In the genomic region with DNA sequence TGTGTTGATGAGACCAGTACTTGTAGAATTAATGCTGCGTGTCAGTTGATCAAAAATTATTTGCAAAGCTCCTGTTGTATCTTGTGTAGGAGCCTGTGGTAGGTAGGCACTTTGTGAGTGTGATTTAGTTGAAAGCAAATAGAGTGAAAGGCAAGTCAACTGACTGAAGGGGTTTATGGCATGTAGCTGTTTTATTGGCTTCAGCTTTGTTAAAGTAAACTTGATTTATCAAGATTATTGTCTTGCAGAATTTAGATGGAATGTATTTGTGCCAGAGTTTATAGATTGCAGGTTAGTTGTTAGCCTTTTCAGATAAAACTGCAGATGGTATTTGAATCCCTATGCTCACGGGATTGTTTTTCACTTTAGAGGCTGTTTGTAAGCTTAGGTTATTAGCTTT, we compare ENCODE assay signal across 1 cellular context.
TF ChIP-seq lines count a peak whose summit lies in the region.

No MANE protein-coding gene starts in this region.

TF ChIP-seq in GM23338, 12 proteins besides CTCF, POLR2A, EP300 and RAD21 (continued from another document):
- TF ChIP-seq, protein P1, sequence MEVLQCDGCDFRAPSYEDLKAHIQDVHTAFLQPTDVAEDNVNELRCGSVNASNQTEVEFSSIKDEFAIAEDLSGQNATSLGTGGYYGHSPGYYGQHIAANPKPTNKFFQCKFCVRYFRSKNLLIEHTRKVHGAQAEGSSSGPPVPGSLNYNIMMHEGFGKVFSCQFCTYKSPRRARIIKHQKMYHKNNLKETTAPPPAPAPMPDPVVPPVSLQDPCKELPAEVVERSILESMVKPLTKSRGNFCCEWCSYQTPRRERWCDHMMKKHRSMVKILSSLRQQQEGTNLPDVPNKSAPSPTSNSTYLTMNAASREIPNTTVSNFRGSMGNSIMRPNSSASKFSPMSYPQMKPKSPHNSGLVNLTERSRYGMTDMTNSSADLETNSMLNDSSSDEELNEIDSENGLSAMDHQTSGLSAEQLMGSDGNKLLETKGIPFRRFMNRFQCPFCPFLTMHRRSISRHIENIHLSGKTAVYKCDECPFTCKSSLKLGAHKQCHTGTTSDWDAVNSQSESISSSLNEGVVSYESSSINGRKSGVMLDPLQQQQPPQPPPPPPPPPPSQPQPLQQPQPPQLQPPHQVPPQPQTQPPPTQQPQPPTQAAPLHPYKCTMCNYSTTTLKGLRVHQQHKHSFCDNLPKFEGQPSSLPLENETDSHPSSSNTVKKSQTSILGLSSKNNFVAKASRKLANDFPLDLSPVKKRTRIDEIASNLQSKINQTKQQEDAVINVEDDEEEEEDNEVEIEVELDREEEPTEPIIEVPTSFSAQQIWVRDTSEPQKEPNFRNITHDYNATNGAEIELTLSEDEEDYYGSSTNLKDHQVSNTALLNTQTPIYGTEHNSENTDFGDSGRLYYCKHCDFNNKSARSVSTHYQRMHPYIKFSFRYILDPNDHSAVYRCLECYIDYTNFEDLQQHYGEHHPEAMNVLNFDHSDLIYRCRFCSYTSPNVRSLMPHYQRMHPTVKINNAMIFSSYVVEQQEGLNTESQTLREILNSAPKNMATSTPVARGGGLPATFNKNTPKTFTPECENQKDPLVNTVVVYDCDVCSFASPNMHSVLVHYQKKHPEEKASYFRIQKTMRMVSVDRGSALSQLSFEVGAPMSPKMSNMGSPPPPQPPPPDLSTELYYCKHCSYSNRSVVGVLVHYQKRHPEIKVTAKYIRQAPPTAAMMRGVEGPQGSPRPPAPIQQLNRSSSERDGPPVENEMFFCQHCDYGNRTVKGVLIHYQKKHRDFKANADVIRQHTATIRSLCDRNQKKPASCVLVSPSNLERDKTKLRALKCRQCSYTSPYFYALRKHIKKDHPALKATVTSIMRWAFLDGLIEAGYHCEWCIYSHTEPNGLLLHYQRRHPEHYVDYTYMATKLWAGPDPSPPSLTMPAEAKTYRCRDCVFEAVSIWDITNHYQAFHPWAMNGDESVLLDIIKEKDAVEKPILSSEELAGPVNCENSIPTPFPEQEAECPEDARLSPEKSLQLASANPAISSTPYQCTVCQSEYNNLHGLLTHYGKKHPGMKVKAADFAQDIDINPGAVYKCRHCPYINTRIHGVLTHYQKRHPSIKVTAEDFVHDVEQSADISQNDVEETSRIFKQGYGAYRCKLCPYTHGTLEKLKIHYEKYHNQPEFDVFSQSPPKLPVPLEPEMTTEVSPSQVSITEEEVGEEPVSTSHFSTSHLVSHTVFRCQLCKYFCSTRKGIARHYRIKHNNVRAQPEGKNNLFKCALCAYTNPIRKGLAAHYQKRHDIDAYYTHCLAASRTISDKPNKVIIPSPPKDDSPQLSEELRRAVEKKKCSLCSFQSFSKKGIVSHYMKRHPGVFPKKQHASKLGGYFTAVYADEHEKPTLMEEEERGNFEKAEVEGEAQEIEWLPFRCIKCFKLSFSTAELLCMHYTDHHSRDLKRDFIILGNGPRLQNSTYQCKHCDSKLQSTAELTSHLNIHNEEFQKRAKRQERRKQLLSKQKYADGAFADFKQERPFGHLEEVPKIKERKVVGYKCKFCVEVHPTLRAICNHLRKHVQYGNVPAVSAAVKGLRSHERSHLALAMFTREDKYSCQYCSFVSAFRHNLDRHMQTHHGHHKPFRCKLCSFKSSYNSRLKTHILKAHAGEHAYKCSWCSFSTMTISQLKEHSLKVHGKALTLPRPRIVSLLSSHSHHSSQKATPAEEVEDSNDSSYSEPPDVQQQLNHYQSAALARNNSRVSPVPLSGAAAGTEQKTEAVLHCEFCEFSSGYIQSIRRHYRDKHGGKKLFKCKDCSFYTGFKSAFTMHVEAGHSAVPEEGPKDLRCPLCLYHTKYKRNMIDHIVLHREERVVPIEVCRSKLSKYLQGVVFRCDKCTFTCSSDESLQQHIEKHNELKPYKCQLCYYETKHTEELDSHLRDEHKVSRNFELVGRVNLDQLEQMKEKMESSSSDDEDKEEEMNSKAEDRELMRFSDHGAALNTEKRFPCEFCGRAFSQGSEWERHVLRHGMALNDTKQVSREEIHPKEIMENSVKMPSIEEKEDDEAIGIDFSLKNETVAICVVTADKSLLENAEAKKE (CRISPR knock-in tag; IDR thresholded peaks at IDR 0.05): no peak
- no peak for TF ChIP-seq JUNB (IDR thresholded peaks at IDR 0.05; ENCODE audit: unreplicated experiment)
- TF ChIP-seq, protein P2, sequence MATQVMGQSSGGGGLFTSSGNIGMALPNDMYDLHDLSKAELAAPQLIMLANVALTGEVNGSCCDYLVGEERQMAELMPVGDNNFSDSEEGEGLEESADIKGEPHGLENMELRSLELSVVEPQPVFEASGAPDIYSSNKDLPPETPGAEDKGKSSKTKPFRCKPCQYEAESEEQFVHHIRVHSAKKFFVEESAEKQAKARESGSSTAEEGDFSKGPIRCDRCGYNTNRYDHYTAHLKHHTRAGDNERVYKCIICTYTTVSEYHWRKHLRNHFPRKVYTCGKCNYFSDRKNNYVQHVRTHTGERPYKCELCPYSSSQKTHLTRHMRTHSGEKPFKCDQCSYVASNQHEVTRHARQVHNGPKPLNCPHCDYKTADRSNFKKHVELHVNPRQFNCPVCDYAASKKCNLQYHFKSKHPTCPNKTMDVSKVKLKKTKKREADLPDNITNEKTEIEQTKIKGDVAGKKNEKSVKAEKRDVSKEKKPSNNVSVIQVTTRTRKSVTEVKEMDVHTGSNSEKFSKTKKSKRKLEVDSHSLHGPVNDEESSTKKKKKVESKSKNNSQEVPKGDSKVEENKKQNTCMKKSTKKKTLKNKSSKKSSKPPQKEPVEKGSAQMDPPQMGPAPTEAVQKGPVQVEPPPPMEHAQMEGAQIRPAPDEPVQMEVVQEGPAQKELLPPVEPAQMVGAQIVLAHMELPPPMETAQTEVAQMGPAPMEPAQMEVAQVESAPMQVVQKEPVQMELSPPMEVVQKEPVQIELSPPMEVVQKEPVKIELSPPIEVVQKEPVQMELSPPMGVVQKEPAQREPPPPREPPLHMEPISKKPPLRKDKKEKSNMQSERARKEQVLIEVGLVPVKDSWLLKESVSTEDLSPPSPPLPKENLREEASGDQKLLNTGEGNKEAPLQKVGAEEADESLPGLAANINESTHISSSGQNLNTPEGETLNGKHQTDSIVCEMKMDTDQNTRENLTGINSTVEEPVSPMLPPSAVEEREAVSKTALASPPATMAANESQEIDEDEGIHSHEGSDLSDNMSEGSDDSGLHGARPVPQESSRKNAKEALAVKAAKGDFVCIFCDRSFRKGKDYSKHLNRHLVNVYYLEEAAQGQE (IDR thresholded peaks at IDR 0.05; ENCODE audit: unreplicated experiment): no peak
